ENCODE assay signal across 8 cellular contexts in genomic region chr13:102870677-102871415, GRCh38. TPM values are rescaled to one million over a fixed set of nuclear protein-coding genes. Genes with fewer than 3 reads are reported as not detected.
DNase-seq lines count a peak whose midpoint lies in the region; ATAC-seq and TF ChIP-seq lines count a peak whose summit lies in the region.

No MANE protein-coding gene starts in this region.

- peaks cover 29% of the 10 kb centered on the region for H3K4me1 Mint-ChIP-seq in activated naive CD8-positive, alpha-beta T cell treated with anti-CD3 and anti-CD28 coated beads for 36 hours

- H4K12ac ChIP-seq in trophoblast cell (ENCODE audit: low read depth, low read length): no peak overlapping the region

- no peak overlapping the region for H4K91ac ChIP-seq in trophoblast cell (ENCODE audit: low read depth, low read length)

- no peaks in the 10 kb centered on the region for H3K9me3 Mint-ChIP-seq in activated naive CD8-positive, alpha-beta T cell treated with anti-CD3 and anti-CD28 coated beads for 36 hours

- H3K4ac ChIP-seq in trophoblast cell (ENCODE audit: low read depth, low read length): no peak overlapping the region

- peak overlapping the region; percentile 20 for H3K18ac ChIP-seq in trophoblast cell (ENCODE audit: low read length)

- POLR2A ChIA-PET in RWPE1 (lab: Yijun Ruan, JAX; ENCODE audit: low non-redundant PET): no interaction called here

- H3K4me3 Mint-ChIP-seq in activated naive CD8-positive, alpha-beta T cell treated with anti-CD3 and anti-CD28 coated beads for 36 hours: no peak overlapping the region

- intact Hi-C loops in head of caudate nucleus (cut with DNase I): no loop called here

- no peak overlapping the region for H2BK5ac ChIP-seq in trophoblast cell (ENCODE audit: low read depth, low read length, poor library complexity)

- H3K27me3 Mint-ChIP-seq in activated naive CD8-positive, alpha-beta T cell treated with anti-CD3 and anti-CD28 coated beads for 36 hours: no peaks in the 10 kb centered on the region

- H2AFZ ChIP-seq in trophoblast cell (ENCODE audit: insufficient read depth, low read length, poor library complexity): no peak overlapping the region

- H2BK12ac ChIP-seq in trophoblast cell (ENCODE audit: low read length): no peak overlapping the region

- H2BK120ac ChIP-seq in trophoblast cell (ENCODE audit: insufficient read depth, low read length, poor library complexity): no peak overlapping the region

- no peaks in the 10 kb centered on the region for H3K27me3 ChIP-seq in trophoblast cell (ENCODE audit: insufficient read depth, low read length)

- no peaks in the 10 kb centered on the region for H3K4me1 ChIP-seq in trophoblast cell (ENCODE audit: control insufficient read depth in 1 of 2, insufficient read depth in 2 of 2, low read length in 2 of 2)

- H3K36me3 ChIP-seq in trophoblast cell (ENCODE audit: control insufficient read depth in 1 of 2, insufficient read depth in 2 of 2, low read length in 2 of 2): peaks cover 14 to 28% of the 10 kb centered on the region in 2 experiments

- no CpG with 5 or more reads among the region's 22 CpGs for WGBS in trophoblast cell (ENCODE audit: extremely low coverage, insufficient coverage, insufficient read length)

- H2AK5ac ChIP-seq in trophoblast cell (ENCODE audit: low read length): no peak overlapping the region

- peak; percentile 69 for ATAC-seq in GM21381 (IDR thresholded peaks at IDR 0.05; ENCODE audit: unreplicated experiment)

- H4K8ac ChIP-seq in trophoblast cell (ENCODE audit: low read depth, low read length): no peak overlapping the region

- H3K27ac ChIP-seq in RWPE1 (no peak overlapping the region), trophoblast cell (ENCODE audit: low read depth, low read length) (no peak overlapping the region)

- no peak overlapping the region for H3K23ac ChIP-seq in trophoblast cell (ENCODE audit: low read length)

- no peak overlapping the region for H3K9ac ChIP-seq in trophoblast cell (ENCODE audit: low read length)

- no peak overlapping the region for H3K27ac Mint-ChIP-seq in activated naive CD8-positive, alpha-beta T cell treated with anti-CD3 and anti-CD28 coated beads for 36 hours

- H3K4me2 ChIP-seq in trophoblast cell (ENCODE audit: low read length): no peak overlapping the region

- H3K14ac ChIP-seq in trophoblast cell (ENCODE audit: low read length): no peak overlapping the region

- CTCF ChIA-PET in RWPE1 (lab: Yijun Ruan, JAX): interaction anchor here (0.5 to 1.5 kb wide), 13 partner anchors 9 to 1538 kb away, joined by 3 to 12 read pairs (median 4); no protein-coding TSS in a partner anchor

- H3K4me3 ChIP-seq in trophoblast cell (ENCODE audit: low read depth, low read length): no peak overlapping the region

- no peaks in the 10 kb centered on the region for H3K9me3 ChIP-seq in trophoblast cell (ENCODE audit: insufficient read depth, low read depth, low read length)

- no peaks in the 10 kb centered on the region for H3K79me2 ChIP-seq in trophoblast cell (ENCODE audit: control insufficient read depth, insufficient read depth, low read length, poor library complexity)

- H3K36me3 Mint-ChIP-seq in activated naive CD8-positive, alpha-beta T cell treated with anti-CD3 and anti-CD28 coated beads for 36 hours: peaks cover 30% of the 10 kb centered on the region

- DNase-seq in ELR (ENCODE audit: low read depth) (peak; percentile 76), HT1080 (ENCODE audit: low read depth) (peak; percentile 43), RWPE1 (ENCODE audit: low spot score) (peak; percentile 76), head of caudate nucleus (peak; percentile 62 to 90 (median 79)), trophoblast cell (peak; percentile 62 to 78), OCI-M2 (lab: John Stamatoyannopoulos, UW; ENCODE audit: unreplicated experiment) (no peak)
- DNase-seq in activated naive CD8-positive, alpha-beta T cell treated with anti-CD3 and anti-CD28 coated beads for 36 hours: peak; percentile 28

- peak; percentile 88 for TF ChIP-seq CTCF in RWPE1 (conservative IDR thresholded peaks at IDR 0.05; ENCODE audit: low read depth)

- no peaks in the 10 kb centered on the region for H3K79me1 ChIP-seq in trophoblast cell (ENCODE audit: low read length)

RNA-seq across cellular contexts. Expression of gene ERCC5, which starts 25.0 kb away (rescaled TPM):
- total RNA-seq in HT1080 (2014; rRNA removed; shearing (Covaris generic)): 51.9 and 61.9 TPM in 2 replicates
- polyA plus RNA-seq in HT1080 (2015; cell fraction: cytosol; rRNA removed): 30.1 and 36.8 TPM in 2 replicates
- polyA plus RNA-seq in HT1080 (2015; cell fraction: nucleus; rRNA removed): 136 and 142 TPM in 2 replicates
- 10 to 100 TPM; 67.4 to 67.5 TPM for total RNA-seq in activated naive CD8-positive, alpha-beta T cell treated with anti-CD3 and anti-CD28 coated beads for 36 hours
- polyA plus RNA-seq in trophoblast cell (2013): 28.3 and 28.4 TPM in 2 replicates
